Comparison of ENCODE assay signal across 3 cellular contexts in genomic region chr6:36387440-36388303, GRCh38.
TF ChIP-seq lines count a peak whose summit lies in the region.

TSS of gene ETV7 (minus strand) at chr6:36387669. CDS start at chr6:36387541, 128 bp downstream.

TF ChIP-seq in A549, 52 proteins besides CTCF, POLR2A, EP300 and RAD21:
- TF ChIP-seq SREBF2 (IDR thresholded peaks at IDR 0.05) (no peak), POLR2AphosphoS2 (conservative IDR thresholded peaks at IDR 0.05; ENCODE audit: low read length) (no peak), TP53 (CRISPR knock-in tag; IDR thresholded peaks at IDR 0.05) (no peak), USF2 (IDR thresholded peaks at IDR 0.05) (no peak), GATA3 (IDR thresholded peaks at IDR 0.05; ENCODE audit: borderline replicate concordance) (no peak), FOXS1 (CRISPR knock-in tag; IDR thresholded peaks at IDR 0.05) (no peak), FOSL2 (IDR thresholded peaks at IDR 0.05) (no peak), FOSL2 (CRISPR knock-in tag; IDR thresholded peaks at IDR 0.05) (no peak), CHD2 (IDR thresholded peaks at IDR 0.05; ENCODE audit: low read length, partially characterized antibody) (no peak), NFE2L2 (conservative IDR thresholded peaks at IDR 0.05; ENCODE audit: low read length) (no peak), CBX8 (IDR thresholded peaks at IDR 0.05) (no peak), EHF (CRISPR knock-in tag; IDR thresholded peaks at IDR 0.05) (no peak), JUN (IDR thresholded peaks at IDR 0.05) (no peak), ELK1 (IDR thresholded peaks at IDR 0.05; ENCODE audit: low read depth, low read length) (no peak), HOXB5 (CRISPR knock-in tag; IDR thresholded peaks at IDR 0.05) (no peak), ZFP36 (IDR thresholded peaks at IDR 0.05; ENCODE audit: borderline replicate concordance, partially characterized antibody) (no peak), CBX2 (IDR thresholded peaks at IDR 0.05; ENCODE audit: borderline replicate concordance, low read depth) (no peak)
- TF ChIP-seq, protein P1, sequence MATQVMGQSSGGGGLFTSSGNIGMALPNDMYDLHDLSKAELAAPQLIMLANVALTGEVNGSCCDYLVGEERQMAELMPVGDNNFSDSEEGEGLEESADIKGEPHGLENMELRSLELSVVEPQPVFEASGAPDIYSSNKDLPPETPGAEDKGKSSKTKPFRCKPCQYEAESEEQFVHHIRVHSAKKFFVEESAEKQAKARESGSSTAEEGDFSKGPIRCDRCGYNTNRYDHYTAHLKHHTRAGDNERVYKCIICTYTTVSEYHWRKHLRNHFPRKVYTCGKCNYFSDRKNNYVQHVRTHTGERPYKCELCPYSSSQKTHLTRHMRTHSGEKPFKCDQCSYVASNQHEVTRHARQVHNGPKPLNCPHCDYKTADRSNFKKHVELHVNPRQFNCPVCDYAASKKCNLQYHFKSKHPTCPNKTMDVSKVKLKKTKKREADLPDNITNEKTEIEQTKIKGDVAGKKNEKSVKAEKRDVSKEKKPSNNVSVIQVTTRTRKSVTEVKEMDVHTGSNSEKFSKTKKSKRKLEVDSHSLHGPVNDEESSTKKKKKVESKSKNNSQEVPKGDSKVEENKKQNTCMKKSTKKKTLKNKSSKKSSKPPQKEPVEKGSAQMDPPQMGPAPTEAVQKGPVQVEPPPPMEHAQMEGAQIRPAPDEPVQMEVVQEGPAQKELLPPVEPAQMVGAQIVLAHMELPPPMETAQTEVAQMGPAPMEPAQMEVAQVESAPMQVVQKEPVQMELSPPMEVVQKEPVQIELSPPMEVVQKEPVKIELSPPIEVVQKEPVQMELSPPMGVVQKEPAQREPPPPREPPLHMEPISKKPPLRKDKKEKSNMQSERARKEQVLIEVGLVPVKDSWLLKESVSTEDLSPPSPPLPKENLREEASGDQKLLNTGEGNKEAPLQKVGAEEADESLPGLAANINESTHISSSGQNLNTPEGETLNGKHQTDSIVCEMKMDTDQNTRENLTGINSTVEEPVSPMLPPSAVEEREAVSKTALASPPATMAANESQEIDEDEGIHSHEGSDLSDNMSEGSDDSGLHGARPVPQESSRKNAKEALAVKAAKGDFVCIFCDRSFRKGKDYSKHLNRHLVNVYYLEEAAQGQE (IDR thresholded peaks at IDR 0.05) = no peak

TF ChIP-seq in HCT116, 20 proteins besides CTCF, POLR2A, EP300 and RAD21:
- no peak for TF ChIP-seq ZNF274 (IDR thresholded peaks at IDR 0.05; ENCODE audit: low read depth, low read length)
- TF ChIP-seq, protein P2, sequence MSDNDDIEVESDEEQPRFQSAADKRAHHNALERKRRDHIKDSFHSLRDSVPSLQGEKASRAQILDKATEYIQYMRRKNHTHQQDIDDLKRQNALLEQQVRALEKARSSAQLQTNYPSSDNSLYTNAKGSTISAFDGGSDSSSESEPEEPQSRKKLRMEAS (IDR thresholded peaks at IDR 0.05) = peak; percentile 57; the same call in 1 of the 2 replicates
- peak; percentile 4 for TF ChIP-seq YY1 (IDR thresholded peaks at IDR 0.05; ENCODE audit: extremely low read depth, insufficient replicate concordance, low read depth, low read length)
- no peak for TF ChIP-seq CEBPB (IDR thresholded peaks at IDR 0.05; ENCODE audit: low read depth)

TF ChIP-seq in H1, 55 proteins besides CTCF, POLR2A, EP300 and RAD21:
- TF ChIP-seq KDM4A (IDR thresholded peaks at IDR 0.05; ENCODE audit: low read depth, low read length, severe bottlenecking) (peak; percentile 77), EZH2 (IDR thresholded peaks at IDR 0.05; ENCODE audit: low read depth, low read length, severe bottlenecking) (peak; percentile 87), ATF2 (IDR thresholded peaks at IDR 0.05; ENCODE audit: low read length) (no peak), SUZ12 (IDR thresholded peaks at IDR 0.05; ENCODE audit: low read length) (peak; percentile 92), BCL11A (IDR thresholded peaks at IDR 0.05; ENCODE audit: low read depth in 2 of 2, low read length in 2 of 2) (no peak), TBP (IDR thresholded peaks at IDR 0.05; ENCODE audit: low read depth, low read length) (no peak), CTBP2 (IDR thresholded peaks at IDR 0.05; ENCODE audit: borderline replicate concordance, insufficient read depth, insufficient read length, low read length) (no peak), ASH2L (IDR thresholded peaks at IDR 0.05; ENCODE audit: low read length) (peak; percentile 66)
- TF ChIP-seq, protein P2 (IDR thresholded peaks at IDR 0.05) = peak; percentile 68; the same call in 1 of the 2 replicates
- TF ChIP-seq, protein P3, sequence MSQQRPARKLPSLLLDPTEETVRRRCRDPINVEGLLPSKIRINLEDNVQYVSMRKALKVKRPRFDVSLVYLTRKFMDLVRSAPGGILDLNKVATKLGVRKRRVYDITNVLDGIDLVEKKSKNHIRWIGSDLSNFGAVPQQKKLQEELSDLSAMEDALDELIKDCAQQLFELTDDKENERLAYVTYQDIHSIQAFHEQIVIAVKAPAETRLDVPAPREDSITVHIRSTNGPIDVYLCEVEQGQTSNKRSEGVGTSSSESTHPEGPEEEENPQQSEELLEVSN (IDR thresholded peaks at IDR 0.05) = peak; percentile 66
TF ChIP-seq in H1: peak in this region for 6.
